1 cellular context compared by ENCODE assay signal in genomic region chr7:106640368-106641141, GRCh38.
TF ChIP-seq lines count a peak whose summit lies in the region.

No MANE protein-coding gene starts in this region.

TF ChIP-seq in IMR-90, 13 proteins besides CTCF, POLR2A, EP300 and RAD21 (continued from another document):
- TF ChIP-seq MXI1 (IDR thresholded peaks at IDR 0.05; ENCODE audit: borderline replicate concordance, low read depth, low read length) (no peak), FOS (IDR thresholded peaks at IDR 0.05; ENCODE audit: low read depth, low read length) (peak; percentile 68; the same call in 1 of the 2 replicates), RCOR1 (IDR thresholded peaks at IDR 0.05; ENCODE audit: insufficient replicate concordance, low read length) (no peak), CEBPB (IDR thresholded peaks at IDR 0.05; ENCODE audit: low read depth, low read length) (peak; percentile 67; the same call in 1 of the 2 replicates), MAZ (IDR thresholded peaks at IDR 0.05; ENCODE audit: borderline replicate concordance, low read depth, low read length) (no peak), USF2 (IDR thresholded peaks at IDR 0.05; ENCODE audit: low read depth, low read length) (no peak)
